In genomic region chr12:111840831-111841230, GRCh38 we compare ENCODE assay signal across 8 cellular contexts. TPM values are rescaled to one million over a fixed set of nuclear protein-coding genes. Genes with fewer than 3 reads are reported as not detected.
DNase-seq lines count a peak whose midpoint lies in the region; ATAC-seq, FAIRE-seq and TF ChIP-seq lines count a peak whose summit lies in the region.

No MANE protein-coding gene starts in this region.

- H3K9ac ChIP-seq in K562 (ENCODE audit: insufficient read depth in 1 of 2, low read depth in 2 of 2, low read length in 2 of 2) (peak overlapping the region; percentile 94 to 98), mesendoderm (ENCODE audit: low read length) (peak overlapping the region; percentile 91)

- no peak overlapping the region for H4K5ac ChIP-seq in mesendoderm (ENCODE audit: low read length)

- H3K4ac ChIP-seq in mesendoderm (ENCODE audit: low read depth, low read length) = no peak overlapping the region

- H3K36me3 ChIP-seq in right atrium auricular region (peaks cover 10% of the 10 kb centered on the region), K562 (ENCODE audit: control insufficient read depth, insufficient read depth, low read length) (peaks cover 37% of the 10 kb centered on the region), mesendoderm (ENCODE audit: control insufficient read depth, insufficient read depth, low read length) (no peaks in the 10 kb centered on the region)

- H3K9me3 ChIP-seq in right atrium auricular region = no peaks in the 10 kb centered on the region
- no peaks in the 10 kb centered on the region for H3K9me3 ChIP-seq in K562 (replicated peaks; ENCODE audit: control insufficient read depth, insufficient read depth, low read depth, low read length)

- BruUV-seq in K562 (replicated peaks; lab: Mats Ljungman, UMichigan) = no TSS peak

- in situ Hi-C loops in K562 (cut with MboI) = no loop called here

- no peaks in the 10 kb centered on the region for H3K9me1 ChIP-seq in K562 (ENCODE audit: control insufficient read depth, insufficient read depth, low read length)

- FAIRE-seq in K562 (lab: Jason Lieb, UNC) = no peak

- ATAC-seq in Right ventricle myocardium inferior (no peak), K562 (peak; percentile 18; the same call in 2 of the 3 replicates)

- DNase-seq in right atrium auricular region (ENCODE audit: low spot score) (no peak), Right ventricle myocardium inferior (ENCODE audit: missing footprints) (no peak), K562 (ENCODE audit: extremely low read depth in 1 of 4, low spot score in 3 of 4) (peak in 2 of 4 experiments; percentile 42 to 70), mesendoderm (no peak), NCI-H524 treated with DMSO at 0.1 percent for 48 hours (lab: John Stamatoyannopoulos, UW) (no peak), retina (no peak), dedifferentiated amniotic fluid mesenchymal stem cell (ENCODE audit: extremely low spot score) (no peak), NCI-H187 treated with DMSO at 0.1 percent for 48 hours (lab: John Stamatoyannopoulos, UW) (no peak)

- H3K4me1 ChIP-seq in right atrium auricular region = peaks cover 0 to 37% of the 10 kb centered on the region in 2 donors
- H3K4me1 ChIP-seq in K562 (replicated peaks in 1 of 2; ENCODE audit: control insufficient read depth in 2 of 2, insufficient read depth in 2 of 2, low read length in 2 of 2) = peaks cover 19 to 33% of the 10 kb centered on the region in 2 experiments; a peak in 4 of 5 replicates
- H3K4me1 ChIP-seq in mesendoderm (ENCODE audit: control insufficient read depth, low read depth, low read length) = no peaks in the 10 kb centered on the region

- H2AFZ ChIP-seq in K562 (ENCODE audit: low read depth, low read length) = peak overlapping the region; percentile 88

- H3K79me2 ChIP-seq in K562 (ENCODE audit: control insufficient read depth, insufficient read depth, low read length) (peaks cover 68% of the 10 kb centered on the region), mesendoderm (ENCODE audit: control insufficient read depth, insufficient read depth, low read length) (peaks cover 52% of the 10 kb centered on the region)

- H4K20me1 ChIP-seq in K562 (replicated peaks; ENCODE audit: control insufficient read depth, insufficient read depth, low read length) = 0 out of 2 replicates have a peak, but pooled peaks cover 4% of the 10 kb centered on the region

- no peak overlapping the region for H3K18ac ChIP-seq in mesendoderm (ENCODE audit: low read length)

- CTCF ChIA-PET in K562 (lab: Yijun Ruan, JAX; ENCODE audit: low intra/inter-chr PET ratio) = no interaction called here

- H3K23ac ChIP-seq in mesendoderm (ENCODE audit: low read length) = no peak overlapping the region

- no peak overlapping the region for H2BK5ac ChIP-seq in mesendoderm (ENCODE audit: low read length)

- no peak overlapping the region for H2BK15ac ChIP-seq in mesendoderm (replicated peaks; ENCODE audit: low read depth)

- H3K4me3 ChIP-seq in right atrium auricular region (peak overlapping the region; percentile 91 to 94), K562 (peak overlapping the region; percentile 85), mesendoderm (ENCODE audit: low read length) (peak overlapping the region; percentile 89)

- H3K27me3 ChIP-seq in right atrium auricular region = no peaks in the 10 kb centered on the region
- no peaks in the 10 kb centered on the region for H3K27me3 ChIP-seq in K562 (ENCODE audit: control insufficient read depth in 2 of 2, insufficient read depth in 2 of 2, low read length in 2 of 2)
- H3K27me3 ChIP-seq in mesendoderm (ENCODE audit: insufficient read depth, low read length, poor library complexity) = no peaks in the 10 kb centered on the region

- no peak overlapping the region for H2AK5ac ChIP-seq in mesendoderm (ENCODE audit: low read length)

- intact Hi-C loops in Right ventricle myocardium inferior (cut with DNase I) (loop anchor here (5.0 kb wide), 1 partner anchor 171 kb away; the partner anchor contains the start of genes ERP29 and TMEM116), K562 (cut with micrococcal nuclease) (loop anchor here (2.0 to 10.0 kb wide), 3 partner anchors 66 to 564 kb away; partner anchors contain the start of genes ERP29, RPL6 and TMEM116)

- H3K27ac ChIP-seq in right atrium auricular region = peak overlapping the region; percentile 93 to 97
- H3K27ac ChIP-seq in K562 (ENCODE audit: extremely low read depth, low read depth, low read length) = peak overlapping the region; percentile 98
- H3K27ac ChIP-seq in mesendoderm (ENCODE audit: low read depth, low read length) = no peak overlapping the region

- POLR2A ChIA-PET in K562 (lab: Yijun Ruan, JAX) = interaction anchor here (0.7 to 2.1 kb wide), 5 partner anchors 12 to 173 kb away, joined by 3 to 12 read pairs (median 4); partner anchors contain the start of genes ACAD10, BRAP, ERP29 and TMEM116

- peak overlapping the region; percentile 98 for H3K4me2 ChIP-seq in K562 (ENCODE audit: insufficient read depth, low read length)
- H3K4me2 ChIP-seq in mesendoderm (ENCODE audit: low read length) = peak overlapping the region; percentile 86

- TF ChIP-seq CTCF in right atrium auricular region (IDR thresholded peaks at IDR 0.05) (no peak), K562 (IDR thresholded peaks at IDR 0.05 in 2 of 3, conservative IDR thresholded peaks at IDR 0.05 in 1 of 3; ENCODE audit: insufficient read depth in 2 of 3, low read depth in 1 of 3, low read length in 3 of 3) (no peak)

- H2BK120ac ChIP-seq in mesendoderm (ENCODE audit: low read depth, low read length) = no peak overlapping the region

- peaks cover 9% of the 10 kb centered on the region for H3K79me1 ChIP-seq in mesendoderm (ENCODE audit: low read length)

- no peak overlapping the region for H4K8ac ChIP-seq in mesendoderm (ENCODE audit: low read depth, low read length)

- TF ChIP-seq EP300 in K562 (IDR thresholded peaks at IDR 0.05; ENCODE audit: low read length) = no peak

- TF ChIP-seq RAD21 in K562 (CRISPR knock-in tag; conservative IDR thresholded peaks at IDR 0.05 in 1 of 2, IDR thresholded peaks at IDR 0.05 in 1 of 2) = no peak

- no peak for TF ChIP-seq POLR2A in K562 (conservative IDR thresholded peaks at IDR 0.05)

- H3K56ac ChIP-seq in mesendoderm (ENCODE audit: low read length) = peak overlapping the region; percentile 92

- 0% methylated on average over 11 of the region's 11 CpGs for WGBS in K562 (ENCODE audit: insufficient coverage, low coverage, missing lambda C conversion rate)
- WGBS in mesendoderm (ENCODE audit: extremely low coverage, insufficient coverage, low lambda C conversion rate) = no CpG with 5 or more reads among the region's 11 CpGs

TF ChIP-seq in K562, 482 proteins besides CTCF, POLR2A, EP300 and RAD21 (continues in another document):
- no peak for TF ChIP-seq PYGO2 (tag; IDR thresholded peaks at IDR 0.05)
- no peak for TF ChIP-seq TOE1 (IDR thresholded peaks at IDR 0.05; ENCODE audit: borderline replicate concordance)
- TF ChIP-seq TOE1 (CRISPR knock-in tag; IDR thresholded peaks at IDR 0.05; ENCODE audit: borderline replicate concordance, low read depth) = no peak
- no peak for TF ChIP-seq MAFK (IDR thresholded peaks at IDR 0.05; ENCODE audit: low read length)
- no peak for TF ChIP-seq ZNF583 (CRISPR knock-in tag; IDR thresholded peaks at IDR 0.05)
- peak; percentile 0 for TF ChIP-seq PHF20 (IDR thresholded peaks at IDR 0.05; ENCODE audit: partially characterized antibody)
- TF ChIP-seq SUPT5H (IDR thresholded peaks at IDR 0.05) = no peak
- TF ChIP-seq CREB3L1 (IDR thresholded peaks at IDR 0.05; ENCODE audit: borderline replicate concordance, low read depth) = no peak
- no peak for TF ChIP-seq ZNF12 (CRISPR knock-in tag; IDR thresholded peaks at IDR 0.05)
- TF ChIP-seq ZNF274 (IDR thresholded peaks at IDR 0.05; ENCODE audit: borderline replicate concordance, low read depth, low read length) = no peak
- peak; percentile 27 for TF ChIP-seq TBP (optimal IDR thresholded peaks at IDR 0.05; ENCODE audit: low read depth, low read length)
- TF ChIP-seq MBD2 (IDR thresholded peaks at IDR 0.05; ENCODE audit: borderline replicate concordance, low read depth) = no peak
- TF ChIP-seq ZZZ3 (IDR thresholded peaks at IDR 0.05) = no peak
- no peak for TF ChIP-seq CREB1 (IDR thresholded peaks at IDR 0.05)
- TF ChIP-seq CREB1 (CRISPR knock-in tag; IDR thresholded peaks at IDR 0.05) = no peak

RNA-seq across cellular contexts. Expression of gene MAPKAPK5, which starts 1.2 kb away (rescaled TPM):
- total RNA-seq in right atrium auricular region = 10 to 100 TPM; 30.9 to 42.5 TPM
- 26.2 TPM for total RNA-seq in Right ventricle myocardium inferior
- 253 and 262 TPM in 2 replicates for total RNA-seq in K562 (2011; cell fraction: chromatin; rRNA removed; ENCODE audit: low replicate concordance)
- total RNA-seq in K562 (2011; cell fraction: nucleolus; rRNA removed) = 113 and 120 TPM in 2 replicates
- total RNA-seq in K562 (2011; cell fraction: nucleoplasm; rRNA removed) = 147 and 191 TPM in 2 replicates
- 61.3 and 63.3 TPM in 2 replicates for total RNA-seq in K562 (2014; rRNA removed)
- total RNA-seq in K562 (2014; rRNA removed; fragmentation: Illumina TruSeq; extraction: Trizol) = 56.7 and 60.4 TPM in 2 replicates
- 55.3 and 57.6 TPM in 2 replicates for total RNA-seq in K562 (2015; rRNA removed; fragmentation: Illumina TruSeq; extraction: Trizol)
- 61.5 and 72.1 TPM in 2 replicates for total RNA-seq in K562 (2021)
- polyA plus RNA-seq in K562 (2011; rRNA removed) = 67.0 and 68.4 TPM in 2 replicates
- 33.8 and 42.8 TPM in 2 replicates for polyA plus RNA-seq in K562 (2011; cell fraction: cytosol; rRNA removed)
- 115 and 122 TPM in 2 replicates for polyA plus RNA-seq in K562 (2011; cell fraction: nucleus; rRNA removed)
- 34.4 and 40.8 TPM in 2 replicates for polyA plus RNA-seq in K562 (2012)
- polyA plus RNA-seq in K562 (2014; fragmentation: Illumina TruSeq; extraction: Trizol) = 57.1 and 58.4 TPM in 2 replicates
- polyA plus RNA-seq in K562 (2014; fragmentation: Nextera tagmentation; extraction: Ambion mirVana) = 10 to 100 TPM; 11.6 to 17.7 TPM
- polyA plus RNA-seq in K562 (2014; rRNA removed) = 55.2 and 67.0 TPM in 2 replicates
- polyA minus RNA-seq in K562 (2011; rRNA and poly(A)+ RNA removed) = 75.6 and 82.4 TPM in 2 replicates
- 29.0 and 35.3 TPM in 2 replicates for polyA minus RNA-seq in K562 (2011; cell fraction: cytosol; rRNA and poly(A)+ RNA removed)
- 34.1 and 67.4 TPM in 2 replicates for polyA minus RNA-seq in K562 (2011; cell fraction: nucleus; rRNA and poly(A)+ RNA removed)
- 35.8 TPM for polyA plus RNA-seq in mesendoderm (2013, experiment 1 of 2)
- polyA plus RNA-seq in mesendoderm (2013, experiment 2 of 2) = 34.7 TPM
